ENCODE assay signal across 2 cellular contexts in genomic region chr22:42143859-42144822, GRCh38. TPM values are rescaled to one million over a fixed set of nuclear protein-coding genes. Genes with fewer than 3 reads are reported as not detected.
"Had no signal": no experiment of that assay in that cellular context is flagged by ENCODE, and none has a peak within 500 bp of the region (broad histone marks: within the 10 kb centered on the region; RNA-seq: fewer than 3 reads in every experiment).

No MANE protein-coding gene starts in this region.

RNA-seq across cellular contexts. Expression of gene CYP2D6, which starts 13.5 kb away (rescaled TPM):
- total RNA-seq: left ventricle myocardium superior, skeletal muscle tissue had no signal
